8 cellular contexts compared by ENCODE assay signal in genomic region chr13:97226788-97227627, GRCh38. TPM values are rescaled to one million over a fixed set of nuclear protein-coding genes. Genes with fewer than 3 reads are reported as not detected.
DNase-seq lines count a peak whose midpoint lies in the region; ATAC-seq and TF ChIP-seq lines count a peak whose summit lies in the region.

No MANE protein-coding gene starts in this region.

- peak overlapping the region; percentile 79 for H3K4me3 Mint-ChIP-seq in CD8-positive, alpha-beta T cell
- peak overlapping the region; percentile 63 for H3K4me3 Mint-ChIP-seq in activated B cell treated with CpG ODN at 0.5 μM for 24 hours

- CTCF ChIA-PET in CD8-positive, alpha-beta T cell (lab: Charles Lee), result interaction anchor here (0.6 to 1.3 kb wide), 5 partner anchors 9 to 133 kb away, joined by 3 to 5 read pairs (median 3); no protein-coding TSS in a partner anchor
- CTCF ChIA-PET in activated B cell treated with CpG ODN at 0.5 μM for 24 hours (lab: Charles Lee), result interaction anchor here (1.1 kb wide), 1 partner anchor 117 kb away, joined by 3 read pairs; no protein-coding TSS in a partner anchor

- no peak for TF ChIP-seq POLR2A in esophagus muscularis mucosa (IDR thresholded peaks at IDR 0.05; ENCODE audit: low read depth)
- no peak for TF ChIP-seq POLR2A in sigmoid colon (IDR thresholded peaks at IDR 0.05)

- no peaks in the 10 kb centered on the region for H3K9me3 Mint-ChIP-seq in CD8-positive, alpha-beta T cell
- H3K9me3 Mint-ChIP-seq in activated B cell treated with CpG ODN at 0.5 μM for 24 hours, result no peaks in the 10 kb centered on the region

- no peaks in the 10 kb centered on the region for H3K9me3 ChIP-seq in CD8-positive, alpha-beta T cell (ENCODE audit: low read length)
- H3K9me3 ChIP-seq in esophagus muscularis mucosa, result no peaks in the 10 kb centered on the region
- H3K9me3 ChIP-seq in sigmoid colon, result no peaks in the 10 kb centered on the region

- no peak for TF ChIP-seq CTCF in CD8-positive, alpha-beta T cell (IDR thresholded peaks at IDR 0.05)
- no peak for TF ChIP-seq CTCF in activated B cell treated with CpG ODN at 0.5 μM for 24 hours (IDR thresholded peaks at IDR 0.05)
- TF ChIP-seq CTCF in esophagus muscularis mucosa (IDR thresholded peaks at IDR 0.05), result no peak
- TF ChIP-seq CTCF in sigmoid colon (IDR thresholded peaks at IDR 0.05), result no peak

- intact Hi-C loops in CD8-positive, alpha-beta T cell (cut with DNase I, micrococcal nuclease), result loop anchor here (10.0 kb wide), 3 partner anchors 748 to 1552 kb away; partner anchors contain the start of genes DNAJC3 (in 1 of the 2) and STK24 (in 1 of the 2)
- intact Hi-C loops in activated B cell treated with CpG ODN at 0.5 μM for 24 hours (cut with micrococcal nuclease) (loop anchor here (10.0 kb wide), 1 partner anchor 1858 kb away; no protein-coding TSS in a partner anchor), esophagus muscularis mucosa (cut with DNase I) (loop anchor here (10.0 kb wide), 1 partner anchor 208 kb away; the partner anchor contains the start of gene RAP2A), sigmoid colon (cut with DNase I) (loop anchor here (10.0 kb wide), 1 partner anchor 202 kb away; no protein-coding TSS in a partner anchor)

- peak overlapping the region; percentile 30 for H3K4me3 ChIP-seq in CD8-positive, alpha-beta T cell (ENCODE audit: low read depth, low read length)
- peak overlapping the region; percentile 27 to 71 (median 47) for H3K4me3 ChIP-seq in esophagus muscularis mucosa
- peak overlapping the region in 3 of 4 donors; percentile 8 to 62 (median 59) for H3K4me3 ChIP-seq in sigmoid colon

- H3K27ac Mint-ChIP-seq in CD8-positive, alpha-beta T cell, result peak overlapping the region; percentile 93
- peak overlapping the region; percentile 51 for H3K27ac Mint-ChIP-seq in activated B cell treated with CpG ODN at 0.5 μM for 24 hours

- TF ChIP-seq EP300 in esophagus muscularis mucosa (IDR thresholded peaks at IDR 0.05) (no peak), sigmoid colon (IDR thresholded peaks at IDR 0.05) (peak in 2 of 4 donors; percentile 16 to 46)

- H3K36me3 Mint-ChIP-seq in CD8-positive, alpha-beta T cell, result peaks cover 36% of the 10 kb centered on the region
- peaks cover 28% of the 10 kb centered on the region for H3K36me3 Mint-ChIP-seq in activated B cell treated with CpG ODN at 0.5 μM for 24 hours (ENCODE audit: low read depth)

- POLR2A ChIA-PET in CD8-positive, alpha-beta T cell (lab: Charles Lee), result interaction anchor here (0.6 to 2.9 kb wide), 10 partner anchors 8 to 1321 kb away, joined by 3 to 15 read pairs (median 4); no protein-coding TSS in a partner anchor
- POLR2A ChIA-PET in activated B cell treated with CpG ODN at 0.5 μM for 24 hours (lab: Charles Lee), result interaction anchor here (0.6 to 1.0 kb wide), 3 partner anchors 9 to 70 kb away, joined by 3 to 9 read pairs (median 5); no protein-coding TSS in a partner anchor

- H3K4me1 ChIP-seq in CD8-positive, alpha-beta T cell (ENCODE audit: insufficient read depth, low read length), result peaks cover 44% of the 10 kb centered on the region
- H3K4me1 ChIP-seq in esophagus muscularis mucosa (peaks cover 62 to 73% (median 71%) of the 10 kb centered on the region in 4 donors), sigmoid colon (peaks cover 0 to 67% (median 62%) of the 10 kb centered on the region in 4 donors)

- H3K4me1 Mint-ChIP-seq in CD8-positive, alpha-beta T cell (ENCODE audit: low read depth), result peaks cover 71% of the 10 kb centered on the region
- H3K4me1 Mint-ChIP-seq in activated B cell treated with CpG ODN at 0.5 μM for 24 hours, result peaks cover 80% of the 10 kb centered on the region

- H3K27me3 Mint-ChIP-seq in CD8-positive, alpha-beta T cell (ENCODE audit: low read depth), result no peaks in the 10 kb centered on the region
- H3K27me3 Mint-ChIP-seq in activated B cell treated with CpG ODN at 0.5 μM for 24 hours, result no peaks in the 10 kb centered on the region

- H3K27ac ChIP-seq in CD8-positive, alpha-beta T cell (ENCODE audit: low read depth, low read length), result peak overlapping the region; percentile 81
- peak overlapping the region; percentile 90 to 94 (median 92) for H3K27ac ChIP-seq in esophagus muscularis mucosa (replicated peaks in 1 of 4)
- peak overlapping the region; percentile 88 to 94 (median 92) for H3K27ac ChIP-seq in sigmoid colon

- peak; percentile 54 for ATAC-seq in CD8-positive, alpha-beta T cell
- ATAC-seq in GM19351 (IDR thresholded peaks at IDR 0.05; ENCODE audit: unreplicated experiment) (peak; percentile 21), HG03280 (IDR thresholded peaks at IDR 0.05; ENCODE audit: unreplicated experiment) (peak; percentile 23), activated B cell treated with CpG ODN at 0.5 μM for 24 hours (ENCODE audit: low read depth) (no peak)

- WGBS in esophagus muscularis mucosa, result 33% methylated on average over 6 of the region's 6 CpGs
- WGBS in sigmoid colon, 2 donors, result 12 to 22% methylated on average over 6 of the region's 6 CpGs

- H3K27me3 ChIP-seq in CD8-positive, alpha-beta T cell (ENCODE audit: insufficient read depth, low read length), result no peaks in the 10 kb centered on the region
- H3K27me3 ChIP-seq in esophagus muscularis mucosa (no peaks in the 10 kb centered on the region), sigmoid colon (no peaks in the 10 kb centered on the region)

- DNase-seq in CD8-positive, alpha-beta T cell, result peak; percentile 13 to 63 (median 43)
- DNase-seq in activated B cell treated with CpG ODN at 0.5 μM for 24 hours, result no peak
- no peak for DNase-seq in esophagus muscularis mucosa (ENCODE audit: extremely low spot score)
- DNase-seq in sigmoid colon, result peak; percentile 83
- DNase-seq in SIG-M5 (lab: John Stamatoyannopoulos, UW), result no peak
- DNase-seq in DMS79 treated with DMSO at 0.1 percent for 48 hours (lab: John Stamatoyannopoulos, UW), result no peak

- no peaks in the 10 kb centered on the region for H3K36me3 ChIP-seq in CD8-positive, alpha-beta T cell (ENCODE audit: insufficient read depth, low read length)
- H3K36me3 ChIP-seq in esophagus muscularis mucosa (no peaks in the 10 kb centered on the region), sigmoid colon (no peaks in the 10 kb centered on the region)

RNA-seq across cellular contexts. Expression of gene MBNL2, which starts 4.9 kb away (rescaled TPM):
- total RNA-seq in CD8-positive, alpha-beta T cell, result 10 to 100 TPM; 31.2 to 33.2 TPM
- total RNA-seq in activated B cell treated with CpG ODN at 0.5 μM for 24 hours, result 15.3 and 18.8 TPM in 2 replicates
- 100 to 1,000 TPM in 2 of 4 donors, 10 to 100 TPM in 2; 92.8 to 132 (median 101) TPM for total RNA-seq in esophagus muscularis mucosa
- total RNA-seq in sigmoid colon, result 100 to 1,000 TPM in 1 of 4 donors, 10 to 100 TPM in 3; 84.7 to 110 (median 95.1) TPM
- polyA plus RNA-seq in sigmoid colon, result 10 to 100 TPM; 11.8 to 16.2 (median 14.8) TPM

Comparison
In these comparisons a context has a peak if more than half of its experiments do, and no peak if none do; other contexts are left out.
1. DNase-seq: peak in CD8-positive, alpha-beta T cell (7 of 7) and sigmoid colon (single experiment); none in activated B cell treated with CpG ODN at 0.5 μM for 24 hours (single experiment), esophagus muscularis mucosa (single experiment), SIG-M5 (single experiment) and DMS79 treated with DMSO at 0.1 percent for 48 hours (single experiment).
2. Peak in every context shown above with its lines, with median percentiles within 50 percentile points of each other: H3K27ac ChIP-seq and H3K4me3 ChIP-seq.